In genomic region chr14:105527381-105528196, GRCh38 we compare ENCODE assay signal across 8 cellular contexts. TPM values are rescaled to one million over a fixed set of nuclear protein-coding genes. Genes with fewer than 3 reads are reported as not detected.
DNase-seq lines count a peak whose midpoint lies in the region; ATAC-seq and TF ChIP-seq lines count a peak whose summit lies in the region.

No MANE protein-coding gene starts in this region.

- H3K4me1 Mint-ChIP-seq in IgD-negative memory B cell = peaks cover 16 to 19% (median 18%) of the 10 kb centered on the region in 3 donors
- peaks cover 10% of the 10 kb centered on the region for H3K4me1 Mint-ChIP-seq in central memory CD8-positive, alpha-beta T cell
- H3K4me1 Mint-ChIP-seq in endothelial cell (ENCODE audit: unreplicated experiment) = no peaks in the 10 kb centered on the region

- DNase-seq in A673 (ENCODE audit: low spot score) (no peak), mucosa of descending colon (peak in 2 of 3 donors; percentile 38 to 56), endothelial cell (ENCODE audit: low spot score) (no peak), Kasumi-1 (lab: John Stamatoyannopoulos, UW) (no peak)
- DNase-seq in central memory CD8-positive, alpha-beta T cell (ENCODE audit: low spot score in 2 of 2) = no peak

- H3K27me3 Mint-ChIP-seq in IgD-negative memory B cell (peaks cover 14% of the 10 kb centered on the region), endothelial cell (ENCODE audit: unreplicated experiment) (peaks cover 16% of the 10 kb centered on the region)
- H3K27me3 Mint-ChIP-seq in central memory CD8-positive, alpha-beta T cell = peaks cover 49% of the 10 kb centered on the region

- no peaks in the 10 kb centered on the region for H3K27me3 ChIP-seq in A673 (replicated peaks; ENCODE audit: insufficient read depth, low read depth, low read length, poor library complexity)

- H3K4me3 ChIP-seq in A673 (ENCODE audit: low read depth, low read length, poor library complexity, severe bottlenecking) (peak overlapping the region; percentile 55), mucosa of descending colon (no peak overlapping the region)

- peaks cover 0 to 1% (median 0%) of the 10 kb centered on the region in 3 donors for H3K9me3 Mint-ChIP-seq in IgD-negative memory B cell
- H3K9me3 Mint-ChIP-seq in central memory CD8-positive, alpha-beta T cell = no peaks in the 10 kb centered on the region
- no peaks in the 10 kb centered on the region for H3K9me3 Mint-ChIP-seq in endothelial cell (ENCODE audit: unreplicated experiment)

- POLR2A ChIA-PET in A673 (lab: Charles Lee; ENCODE audit: low non-redundant PET) = no interaction called here

- no peak for TF ChIP-seq CTCF in A673 (conservative IDR thresholded peaks at IDR 0.05; ENCODE audit: low read depth, low read length)
- no peak for TF ChIP-seq CTCF in mucosa of descending colon (IDR thresholded peaks at IDR 0.05)
- no peak for TF ChIP-seq CTCF in endothelial cell (IDR thresholded peaks at IDR 0.05; ENCODE audit: unreplicated experiment)

- H3K36me3 ChIP-seq in A673 (ENCODE audit: insufficient read depth, low read length, poor library complexity, severe bottlenecking) = no peaks in the 10 kb centered on the region
- H3K36me3 ChIP-seq in mucosa of descending colon (ENCODE audit: low read depth) = no peaks in the 10 kb centered on the region

- H3K27ac Mint-ChIP-seq in IgD-negative memory B cell = peak overlapping the region in 1 of 3 donors; percentile 53
- no peak overlapping the region for H3K27ac Mint-ChIP-seq in central memory CD8-positive, alpha-beta T cell (ENCODE audit: low read depth)
- no peak overlapping the region for H3K27ac Mint-ChIP-seq in endothelial cell (ENCODE audit: unreplicated experiment)

- H3K9me3 ChIP-seq in A673 (ENCODE audit: low read depth, low read length, poor library complexity, severe bottlenecking) (no peaks in the 10 kb centered on the region), mucosa of descending colon (no peaks in the 10 kb centered on the region)

- H3K27ac ChIP-seq in A673 (ENCODE audit: low read depth, low read length, poor library complexity, severe bottlenecking) = peak overlapping the region; percentile 58

- CTCF ChIA-PET in A673 (lab: Charles Lee) = interaction anchor here (0.5 to 1.0 kb wide), 7 partner anchors 12 to 821 kb away, joined by 3 to 9 read pairs (median 3); partner anchors contain the start of genes NUDT14 and TEDC1

- intact Hi-C loops in A673 (cut with micrococcal nuclease; ENCODE audit: unreplicated experiment) = loop anchor here (2.0 to 5.0 kb wide), 2 partner anchors 37 to 155 kb away; partner anchors contain the start of gene TEDC1
- intact Hi-C loops in mucosa of descending colon (cut with DNase I, micrococcal nuclease) = loop anchor here in 1 of 2 donors (10.0 kb wide), 1 partner anchor 83 kb away; no protein-coding TSS in a partner anchor

- no peak for ATAC-seq in central memory CD8-positive, alpha-beta T cell (replicated peaks; ENCODE audit: extremely low read depth, poor library complexity, severe bottlenecking)
- ATAC-seq in mucosa of descending colon = peak; percentile 4
- no peak for ATAC-seq in HG02852 (IDR thresholded peaks at IDR 0.05; ENCODE audit: unreplicated experiment)
- no peak for ATAC-seq in GM19023 (IDR thresholded peaks at IDR 0.05; ENCODE audit: unreplicated experiment)

- H3K4me1 ChIP-seq in A673 (ENCODE audit: insufficient read depth, low read length, poor library complexity, severe bottlenecking) (peaks cover 15% of the 10 kb centered on the region), mucosa of descending colon (ENCODE audit: low read depth) (peaks cover 29% of the 10 kb centered on the region)

- H3K36me3 Mint-ChIP-seq in IgD-negative memory B cell (peaks cover 1% of the 10 kb centered on the region), endothelial cell (ENCODE audit: low read depth, unreplicated experiment) (no peaks in the 10 kb centered on the region)
- H3K36me3 Mint-ChIP-seq in central memory CD8-positive, alpha-beta T cell (ENCODE audit: insufficient read depth) = peaks cover 5% of the 10 kb centered on the region

- no TSS peak for BruUV-seq in A673 (replicated peaks; lab: Mats Ljungman, UMichigan)

- H3K4me3 Mint-ChIP-seq in IgD-negative memory B cell = peak overlapping the region; percentile 65 to 88 (median 82)
- peak overlapping the region; percentile 67 for H3K4me3 Mint-ChIP-seq in central memory CD8-positive, alpha-beta T cell
- no peak overlapping the region for H3K4me3 Mint-ChIP-seq in endothelial cell (ENCODE audit: unreplicated experiment)

RNA-seq across cellular contexts. Expression of gene TMEM121, which starts 1.2 kb away (rescaled TPM):
- total RNA-seq in A673 (2021) = 3.1 and 4.7 TPM in 2 replicates
- 5.5 TPM for polyA plus RNA-seq in IgD-negative memory B cell
- total RNA-seq in mucosa of descending colon = 1 to 10 TPM in 2 of 3 donors, under 1 TPM in 1; 0.38 to 4.0 (median 1.0) TPM
- 1.6 TPM for total RNA-seq in endothelial cell (ENCODE audit: unreplicated experiment)

RNA-seq across cellular contexts. Expression of gene TEDC1, which starts 36.5 kb away (rescaled TPM):
- total RNA-seq in A673 (2021) (34.0 and 48.0 TPM in 2 replicates), mucosa of descending colon (10 to 100 TPM; 11.8 to 23.9 (median 21.8) TPM), endothelial cell (ENCODE audit: unreplicated experiment) (11.5 TPM)
- 11.8 TPM for polyA plus RNA-seq in IgD-negative memory B cell

RNA-seq across cellular contexts. Expression of gene CRIP1, which starts 40.9 kb away (rescaled TPM):
- total RNA-seq in A673 (2021) = 42.4 and 47.7 TPM in 2 replicates
- polyA plus RNA-seq in IgD-negative memory B cell = 1,925 TPM
- total RNA-seq in mucosa of descending colon = 100 to 1,000 TPM in 2 of 3 donors, 10 to 100 TPM in 1; 41.3 to 144 (median 142) TPM
- 2.5 TPM for total RNA-seq in endothelial cell (ENCODE audit: unreplicated experiment)

RNA-seq across cellular contexts. Expression of gene CRIP2, which starts 53.0 kb away (rescaled TPM):
- total RNA-seq in A673 (2021) (154 and 192 TPM in 2 replicates), mucosa of descending colon (10 to 100 TPM; 10.0 to 41.6 (median 23.5) TPM), endothelial cell (ENCODE audit: unreplicated experiment) (67.4 TPM)
- 70.8 TPM for polyA plus RNA-seq in IgD-negative memory B cell

Comparison
In these comparisons a context has a peak if more than half of its experiments do, and no peak if none do; other contexts are left out.
1. DNase-seq: peak in mucosa of descending colon (2 of 3); none in A673 (single experiment), central memory CD8-positive, alpha-beta T cell (0 of 2), endothelial cell (single experiment) and Kasumi-1 (0 of 2).
2. RNA of gene CRIP1, which starts 40.9 kb away (total RNA-seq): 41.3 to 144 TPM in mucosa of descending colon and 42.4 to 47.7 TPM in A673; 2.5 TPM in endothelial cell (single experiment); every median in the first group is over 10 times any median in the second.